Comparison of ENCODE assay signal across 8 cellular contexts in genomic region chr5:110224050-110224449, GRCh38.
"Had no signal": no experiment of that assay in that cellular context is flagged by ENCODE, and none has a peak within 500 bp of the region (broad histone marks: within the 10 kb centered on the region; RNA-seq: fewer than 3 reads in every experiment).

No MANE protein-coding gene starts in this region.

- DNase-seq: GDM1, GF-D8 had no signal

- ATAC-seq: GM12878 had no signal

- FAIRE-seq: G401.6, GM12878, GM12891, GM12892, GM18507, GM19239 had no signal

- H3K4me3 ChIP-seq: GM12878 had no signal
